Comparison of ENCODE assay signal across 2 cellular contexts in the genomic region with DNA sequence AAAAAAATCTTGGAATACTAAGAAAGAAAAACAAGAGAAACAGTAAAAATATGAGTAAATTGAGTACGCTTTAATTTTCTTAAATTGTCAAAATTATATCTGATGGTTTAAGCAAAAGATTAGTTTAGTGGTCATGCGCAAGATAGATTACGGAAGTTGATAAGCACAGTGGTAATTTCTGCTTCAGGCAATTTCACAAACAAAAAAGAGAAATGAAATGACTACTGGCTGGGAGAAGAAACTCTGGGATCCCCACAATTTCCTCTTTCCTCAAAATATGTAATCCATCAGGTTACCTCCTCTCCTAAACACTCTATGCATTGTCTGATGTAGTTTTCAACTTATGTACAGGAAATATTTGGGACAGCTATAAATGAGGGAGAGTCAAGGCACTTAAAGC.
TF ChIP-seq lines count a peak whose summit lies in the region.

No MANE protein-coding gene starts in this region.

TF ChIP-seq in liver, 16 proteins besides CTCF, POLR2A, EP300 and RAD21:
- TF ChIP-seq FOXA2 (IDR thresholded peaks at IDR 0.05) (no peak), GABPA (IDR thresholded peaks at IDR 0.05 in 1 of 2, conservative IDR thresholded peaks at IDR 0.05 in 1 of 2) (no peak), SP1 (IDR thresholded peaks at IDR 0.05) (no peak), HNF4A (conservative IDR thresholded peaks at IDR 0.05) (no peak), YY1 (IDR thresholded peaks at IDR 0.05) (no peak), EGR1 (IDR thresholded peaks at IDR 0.05; ENCODE audit: low read depth in 2 of 2) (no peak), RXRA (IDR thresholded peaks at IDR 0.05) (no peak), NR2F2 (IDR thresholded peaks at IDR 0.05) (no peak), HNF4G (IDR thresholded peaks at IDR 0.05) (no peak), JUND (IDR thresholded peaks at IDR 0.05) (no peak)
- TF ChIP-seq, protein P1, sequence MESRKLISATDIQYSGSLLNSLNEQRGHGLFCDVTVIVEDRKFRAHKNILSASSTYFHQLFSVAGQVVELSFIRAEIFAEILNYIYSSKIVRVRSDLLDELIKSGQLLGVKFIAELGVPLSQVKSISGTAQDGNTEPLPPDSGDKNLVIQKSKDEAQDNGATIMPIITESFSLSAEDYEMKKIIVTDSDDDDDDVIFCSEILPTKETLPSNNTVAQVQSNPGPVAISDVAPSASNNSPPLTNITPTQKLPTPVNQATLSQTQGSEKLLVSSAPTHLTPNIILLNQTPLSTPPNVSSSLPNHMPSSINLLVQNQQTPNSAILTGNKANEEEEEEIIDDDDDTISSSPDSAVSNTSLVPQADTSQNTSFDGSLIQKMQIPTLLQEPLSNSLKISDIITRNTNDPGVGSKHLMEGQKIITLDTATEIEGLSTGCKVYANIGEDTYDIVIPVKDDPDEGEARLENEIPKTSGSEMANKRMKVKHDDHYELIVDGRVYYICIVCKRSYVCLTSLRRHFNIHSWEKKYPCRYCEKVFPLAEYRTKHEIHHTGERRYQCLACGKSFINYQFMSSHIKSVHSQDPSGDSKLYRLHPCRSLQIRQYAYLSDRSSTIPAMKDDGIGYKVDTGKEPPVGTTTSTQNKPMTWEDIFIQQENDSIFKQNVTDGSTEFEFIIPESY (IDR thresholded peaks at IDR 0.05) = no peak
- TF ChIP-seq, protein P2, sequence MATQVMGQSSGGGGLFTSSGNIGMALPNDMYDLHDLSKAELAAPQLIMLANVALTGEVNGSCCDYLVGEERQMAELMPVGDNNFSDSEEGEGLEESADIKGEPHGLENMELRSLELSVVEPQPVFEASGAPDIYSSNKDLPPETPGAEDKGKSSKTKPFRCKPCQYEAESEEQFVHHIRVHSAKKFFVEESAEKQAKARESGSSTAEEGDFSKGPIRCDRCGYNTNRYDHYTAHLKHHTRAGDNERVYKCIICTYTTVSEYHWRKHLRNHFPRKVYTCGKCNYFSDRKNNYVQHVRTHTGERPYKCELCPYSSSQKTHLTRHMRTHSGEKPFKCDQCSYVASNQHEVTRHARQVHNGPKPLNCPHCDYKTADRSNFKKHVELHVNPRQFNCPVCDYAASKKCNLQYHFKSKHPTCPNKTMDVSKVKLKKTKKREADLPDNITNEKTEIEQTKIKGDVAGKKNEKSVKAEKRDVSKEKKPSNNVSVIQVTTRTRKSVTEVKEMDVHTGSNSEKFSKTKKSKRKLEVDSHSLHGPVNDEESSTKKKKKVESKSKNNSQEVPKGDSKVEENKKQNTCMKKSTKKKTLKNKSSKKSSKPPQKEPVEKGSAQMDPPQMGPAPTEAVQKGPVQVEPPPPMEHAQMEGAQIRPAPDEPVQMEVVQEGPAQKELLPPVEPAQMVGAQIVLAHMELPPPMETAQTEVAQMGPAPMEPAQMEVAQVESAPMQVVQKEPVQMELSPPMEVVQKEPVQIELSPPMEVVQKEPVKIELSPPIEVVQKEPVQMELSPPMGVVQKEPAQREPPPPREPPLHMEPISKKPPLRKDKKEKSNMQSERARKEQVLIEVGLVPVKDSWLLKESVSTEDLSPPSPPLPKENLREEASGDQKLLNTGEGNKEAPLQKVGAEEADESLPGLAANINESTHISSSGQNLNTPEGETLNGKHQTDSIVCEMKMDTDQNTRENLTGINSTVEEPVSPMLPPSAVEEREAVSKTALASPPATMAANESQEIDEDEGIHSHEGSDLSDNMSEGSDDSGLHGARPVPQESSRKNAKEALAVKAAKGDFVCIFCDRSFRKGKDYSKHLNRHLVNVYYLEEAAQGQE (IDR thresholded peaks at IDR 0.05) = no peak
- TF ChIP-seq, protein P3, sequence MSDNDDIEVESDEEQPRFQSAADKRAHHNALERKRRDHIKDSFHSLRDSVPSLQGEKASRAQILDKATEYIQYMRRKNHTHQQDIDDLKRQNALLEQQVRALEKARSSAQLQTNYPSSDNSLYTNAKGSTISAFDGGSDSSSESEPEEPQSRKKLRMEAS (IDR thresholded peaks at IDR 0.05) = no peak
- TF ChIP-seq, protein P4, sequence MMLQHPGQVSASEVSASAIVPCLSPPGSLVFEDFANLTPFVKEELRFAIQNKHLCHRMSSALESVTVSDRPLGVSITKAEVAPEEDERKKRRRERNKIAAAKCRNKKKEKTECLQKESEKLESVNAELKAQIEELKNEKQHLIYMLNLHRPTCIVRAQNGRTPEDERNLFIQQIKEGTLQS (IDR thresholded peaks at IDR 0.05) = no peak

TF ChIP-seq in HepG2, 621 proteins besides CTCF, POLR2A, EP300 and RAD21:
- no peak for TF ChIP-seq SOX6 (IDR thresholded peaks at IDR 0.05)
- TF ChIP-seq SOX6 (CRISPR knock-in tag; IDR thresholded peaks at IDR 0.05) = no peak
- TF ChIP-seq SP4 (CRISPR knock-in tag; IDR thresholded peaks at IDR 0.05) = no peak
- TF ChIP-seq, protein P5, sequence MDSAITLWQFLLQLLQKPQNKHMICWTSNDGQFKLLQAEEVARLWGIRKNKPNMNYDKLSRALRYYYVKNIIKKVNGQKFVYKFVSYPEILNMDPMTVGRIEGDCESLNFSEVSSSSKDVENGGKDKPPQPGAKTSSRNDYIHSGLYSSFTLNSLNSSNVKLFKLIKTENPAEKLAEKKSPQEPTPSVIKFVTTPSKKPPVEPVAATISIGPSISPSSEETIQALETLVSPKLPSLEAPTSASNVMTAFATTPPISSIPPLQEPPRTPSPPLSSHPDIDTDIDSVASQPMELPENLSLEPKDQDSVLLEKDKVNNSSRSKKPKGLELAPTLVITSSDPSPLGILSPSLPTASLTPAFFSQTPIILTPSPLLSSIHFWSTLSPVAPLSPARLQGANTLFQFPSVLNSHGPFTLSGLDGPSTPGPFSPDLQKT (CRISPR knock-in tag; IDR thresholded peaks at IDR 0.05; ENCODE audit: borderline replicate concordance) = no peak
- no peak for TF ChIP-seq HOXD1 (CRISPR knock-in tag; IDR thresholded peaks at IDR 0.05)
- TF ChIP-seq, protein P6, sequence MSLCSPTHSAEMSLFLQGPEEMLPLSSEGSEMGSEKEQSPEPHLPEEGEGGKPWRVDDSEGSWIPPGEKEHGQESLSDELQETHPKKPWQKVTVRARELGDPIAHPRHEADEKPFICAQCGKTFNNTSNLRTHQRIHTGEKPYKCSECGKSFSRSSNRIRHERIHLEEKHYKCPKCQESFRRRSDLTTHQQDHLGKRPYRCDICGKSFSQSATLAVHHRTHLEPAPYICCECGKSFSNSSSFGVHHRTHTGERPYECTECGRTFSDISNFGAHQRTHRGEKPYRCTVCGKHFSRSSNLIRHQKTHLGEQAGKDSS (CRISPR knock-in tag; IDR thresholded peaks at IDR 0.05; ENCODE audit: borderline replicate concordance, low read depth) = no peak
- TF ChIP-seq ZBTB7B (CRISPR knock-in tag; IDR thresholded peaks at IDR 0.05) = no peak
- no peak for TF ChIP-seq ZNF3 (CRISPR knock-in tag; IDR thresholded peaks at IDR 0.05)
- TF ChIP-seq POLR2G (IDR thresholded peaks at IDR 0.05; ENCODE audit: low read depth, low read length) = no peak
- TF ChIP-seq RFXANK (CRISPR knock-in tag; IDR thresholded peaks at IDR 0.05) = no peak
- TF ChIP-seq NFYC (CRISPR knock-in tag; IDR thresholded peaks at IDR 0.05) = no peak
- TF ChIP-seq, protein P7, sequence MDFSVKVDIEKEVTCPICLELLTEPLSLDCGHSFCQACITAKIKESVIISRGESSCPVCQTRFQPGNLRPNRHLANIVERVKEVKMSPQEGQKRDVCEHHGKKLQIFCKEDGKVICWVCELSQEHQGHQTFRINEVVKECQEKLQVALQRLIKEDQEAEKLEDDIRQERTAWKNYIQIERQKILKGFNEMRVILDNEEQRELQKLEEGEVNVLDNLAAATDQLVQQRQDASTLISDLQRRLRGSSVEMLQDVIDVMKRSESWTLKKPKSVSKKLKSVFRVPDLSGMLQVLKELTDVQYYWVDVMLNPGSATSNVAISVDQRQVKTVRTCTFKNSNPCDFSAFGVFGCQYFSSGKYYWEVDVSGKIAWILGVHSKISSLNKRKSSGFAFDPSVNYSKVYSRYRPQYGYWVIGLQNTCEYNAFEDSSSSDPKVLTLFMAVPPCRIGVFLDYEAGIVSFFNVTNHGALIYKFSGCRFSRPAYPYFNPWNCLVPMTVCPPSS (IDR thresholded peaks at IDR 0.05) = no peak
- no peak for TF ChIP-seq ZNF354B (CRISPR knock-in tag; IDR thresholded peaks at IDR 0.05)
- TF ChIP-seq TGIF2 (CRISPR knock-in tag; IDR thresholded peaks at IDR 0.05) = no peak
- TF ChIP-seq REPIN1 (CRISPR knock-in tag; IDR thresholded peaks at IDR 0.05; ENCODE audit: borderline replicate concordance, low read depth) = no peak
- no peak for TF ChIP-seq ZNF788 (CRISPR knock-in tag; IDR thresholded peaks at IDR 0.05; ENCODE audit: borderline replicate concordance)
- TF ChIP-seq ZFY (CRISPR knock-in tag; IDR thresholded peaks at IDR 0.05) = no peak
- TF ChIP-seq KDM2A (CRISPR knock-in tag; IDR thresholded peaks at IDR 0.05; ENCODE audit: borderline replicate concordance, low read depth) = no peak
- TF ChIP-seq, protein P8, sequence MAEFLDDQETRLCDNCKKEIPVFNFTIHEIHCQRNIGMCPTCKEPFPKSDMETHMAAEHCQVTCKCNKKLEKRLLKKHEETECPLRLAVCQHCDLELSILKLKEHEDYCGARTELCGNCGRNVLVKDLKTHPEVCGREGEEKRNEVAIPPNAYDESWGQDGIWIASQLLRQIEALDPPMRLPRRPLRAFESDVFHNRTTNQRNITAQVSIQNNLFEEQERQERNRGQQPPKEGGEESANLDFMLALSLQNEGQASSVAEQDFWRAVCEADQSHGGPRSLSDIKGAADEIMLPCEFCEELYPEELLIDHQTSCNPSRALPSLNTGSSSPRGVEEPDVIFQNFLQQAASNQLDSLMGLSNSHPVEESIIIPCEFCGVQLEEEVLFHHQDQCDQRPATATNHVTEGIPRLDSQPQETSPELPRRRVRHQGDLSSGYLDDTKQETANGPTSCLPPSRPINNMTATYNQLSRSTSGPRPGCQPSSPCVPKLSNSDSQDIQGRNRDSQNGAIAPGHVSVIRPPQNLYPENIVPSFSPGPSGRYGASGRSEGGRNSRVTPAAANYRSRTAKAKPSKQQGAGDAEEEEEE (CRISPR knock-in tag; IDR thresholded peaks at IDR 0.05; ENCODE audit: borderline replicate concordance) = no peak
- TF ChIP-seq AKAP8 (CRISPR knock-in tag; IDR thresholded peaks at IDR 0.05) = no peak
